Comparison of ENCODE assay signal across 9 cellular contexts in the genomic region with DNA sequence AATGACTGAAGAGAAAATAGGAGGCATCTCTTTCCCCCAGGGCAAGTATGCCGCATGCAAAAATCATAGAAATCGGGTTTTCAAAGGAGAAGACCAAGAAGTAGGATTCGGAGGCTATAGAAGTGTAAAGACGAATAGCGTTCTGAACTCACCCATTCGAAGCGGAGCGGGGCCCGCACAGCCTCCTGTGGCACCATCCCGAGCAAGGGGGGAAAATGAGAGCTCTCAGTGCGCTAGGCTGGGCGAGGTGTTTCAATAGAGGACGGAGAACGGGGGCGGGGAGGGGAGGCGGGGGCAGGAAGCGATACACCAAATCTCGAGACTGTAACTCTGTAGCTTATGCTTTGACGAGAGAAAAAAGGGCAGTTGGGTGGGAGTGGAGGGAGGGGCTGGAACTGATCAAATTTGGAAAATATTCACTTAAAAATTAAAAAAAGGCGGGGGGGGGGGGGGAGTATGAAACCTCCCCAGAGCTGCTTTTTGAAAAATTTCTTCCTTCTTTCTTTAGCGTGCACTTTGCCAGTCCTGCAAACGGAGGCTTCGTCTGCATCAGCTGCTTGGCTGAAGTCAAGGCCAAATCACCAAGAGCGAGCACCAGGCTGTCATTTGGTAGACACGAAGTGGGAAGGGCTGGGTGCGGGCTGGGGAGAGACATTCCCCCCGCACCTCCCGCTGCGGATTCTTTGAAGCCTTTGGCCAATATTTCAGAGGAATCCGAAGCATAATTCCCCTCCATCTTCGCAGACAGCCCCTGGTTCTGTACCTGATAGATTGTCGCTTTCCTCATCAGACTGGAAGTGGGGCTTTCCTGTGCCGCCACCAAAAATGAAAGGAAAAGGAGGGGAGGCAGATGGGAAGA. TPM values are rescaled to one million over a fixed set of nuclear protein-coding genes. Genes with fewer than 3 reads are reported as not detected.
DNase-seq lines count a peak whose midpoint lies in the region; ATAC-seq and TF ChIP-seq lines count a peak whose summit lies in the region.
"Had no signal": no experiment of that assay in that cellular context is flagged by ENCODE, and none has a peak within 500 bp of the region (broad histone marks: within the 10 kb centered on the region; RNA-seq: fewer than 3 reads in every experiment).

No MANE protein-coding gene starts in this region.

- H3K4me1 Mint-ChIP-seq in H9: peaks cover 35 to 42% of the 10 kb centered on the region in 2 experiments
- H3K4me1 Mint-ChIP-seq in effector memory CD8-positive, alpha-beta T cell (ENCODE audit: low read depth in 2 of 2): no peaks in the 10 kb centered on the region

- no peak overlapping the region for H2BK12ac ChIP-seq in H9 (ENCODE audit: insufficient read length, low read depth, low read length)

- H3K27me3 ChIP-seq in H9 (ENCODE audit: insufficient read depth, low read length) (no peaks in the 10 kb centered on the region; the same call in 1 of the 2 replicates), gastrocnemius medialis (no peaks in the 10 kb centered on the region)

- no peak overlapping the region for H4K8ac ChIP-seq in H9 (replicated peaks; ENCODE audit: insufficient read length, low read depth, low read length)

- peak overlapping the region; percentile 39 for H3K4me2 ChIP-seq in H9 (ENCODE audit: insufficient read depth, insufficient read length, low read length)

- no peak overlapping the region for H2AK5ac ChIP-seq in H9 (ENCODE audit: insufficient read length, low read length)

- no peak overlapping the region for H2BK5ac ChIP-seq in H9 (ENCODE audit: insufficient read length, low read length)

- H3K4me3 Mint-ChIP-seq in H9: peak overlapping the region in 1 of 2 experiments; percentile 72
- H3K4me3 Mint-ChIP-seq in effector memory CD8-positive, alpha-beta T cell: peak overlapping the region in 1 of 2 donors; percentile 17
- H3K4me3 Mint-ChIP-seq: stimulated activated naive CD8-positive, alpha-beta T cell treated with anti-CD3 and anti-CD28 coated beads, Interleukin-15, Interleukin-2, amounts not matched to agents 100 ng/mL and 50 ng/mL, for 24 hours had no signal

- ATAC-seq in gastrocnemius medialis (peak; percentile 68 to 73), GM18502 (IDR thresholded peaks at IDR 0.05; ENCODE audit: poor library complexity, unreplicated experiment) (no peak)
- ATAC-seq in effector memory CD8-positive, alpha-beta T cell (replicated peaks): no peak

- H3K4ac ChIP-seq in H9 (ENCODE audit: low read depth, low read length): no peak overlapping the region

- intact Hi-C loops in gastrocnemius medialis (cut with DNase I; ENCODE audit: low total_unique reads): loop anchor here (1.0 to 5.0 kb wide), 4 partner anchors 76 to 445 kb away; no protein-coding TSS in a partner anchor

- H3K27ac ChIP-seq in H9 (ENCODE audit: insufficient read length, low read depth, low read length) (no peak overlapping the region), angular gyrus (ENCODE audit: low read depth, low read length) (peak overlapping the region; percentile 98), gastrocnemius medialis (peak overlapping the region; percentile 86 to 92 (median 88))

- no peaks in the 10 kb centered on the region for H3K79me2 ChIP-seq in H9 (ENCODE audit: insufficient read depth, low read length)

- no CpG with 5 or more reads among the region's 33 CpGs for WGBS in H9 (ENCODE audit: extremely low coverage, insufficient read length, low lambda C conversion rate)

- peaks cover 9% of the 10 kb centered on the region for H3K23me2 ChIP-seq in H9 (ENCODE audit: insufficient read length, low read depth, low read length, poor library complexity, severe bottlenecking)

- peaks cover 23% of the 10 kb centered on the region for H3K27me3 Mint-ChIP-seq in H9 (ENCODE audit: low read depth)
- peaks cover 34 to 40% of the 10 kb centered on the region in 2 donors for H3K27me3 Mint-ChIP-seq in effector memory CD8-positive, alpha-beta T cell

- H3K18ac ChIP-seq in H9 (ENCODE audit: insufficient read length, low read depth, low read length): no peak overlapping the region

- peak; percentile 52 to 79 for TF ChIP-seq POLR2A in gastrocnemius medialis (IDR thresholded peaks at IDR 0.05)

- no peak overlapping the region for H3K27ac Mint-ChIP-seq in H9
- no peak overlapping the region for H3K27ac Mint-ChIP-seq in effector memory CD8-positive, alpha-beta T cell
- H3K27ac Mint-ChIP-seq: stimulated activated naive CD8-positive, alpha-beta T cell treated with anti-CD3 and anti-CD28 coated beads, Interleukin-15, Interleukin-2, amounts not matched to agents 100 ng/mL and 50 ng/mL, for 24 hours had no signal

- no peak overlapping the region for H3K56ac ChIP-seq in H9 (ENCODE audit: insufficient read length, low read depth, low read length)

- no peaks in the 10 kb centered on the region for H4K20me1 ChIP-seq in H9 (ENCODE audit: control insufficient read depth, insufficient read depth, insufficient read length)

- peaks cover 2% of the 10 kb centered on the region; the same call in 1 of the 2 replicates for H3K4me1 ChIP-seq in H9 (ENCODE audit: insufficient read depth, low read length)
- peaks cover 9% of the 10 kb centered on the region in 2 donors for H3K4me1 ChIP-seq in gastrocnemius medialis

- DNase-seq in H9: peak; percentile 67
- DNase-seq in gastrocnemius medialis: peak; percentile 62 to 71
- DNase-seq in effector memory CD8-positive, alpha-beta T cell: no peak
- no peak for DNase-seq in amniotic stem cell (lab: John Stamatoyannopoulos, UW)
- no peak for DNase-seq in hepatic stellate cell (ENCODE audit: low spot score)

- no peak overlapping the region for H2BK15ac ChIP-seq in H9 (ENCODE audit: low read depth, low read length)

- in situ Hi-C loops in gastrocnemius medialis (cut with MboI; ENCODE audit: low sequenced_read_pairs in 4 of 4): loop anchor here (10.0 to 25.0 kb wide), 4 partner anchors 104 to 446 kb away; no protein-coding TSS in a partner anchor

- H3K9me3 Mint-ChIP-seq in H9: no peaks in the 10 kb centered on the region
- H3K9me3 Mint-ChIP-seq in effector memory CD8-positive, alpha-beta T cell: no peaks in the 10 kb centered on the region
- H3K9me3 Mint-ChIP-seq: stimulated activated naive CD8-positive, alpha-beta T cell treated with anti-CD3 and anti-CD28 coated beads, Interleukin-15, Interleukin-2, amounts not matched to agents 100 ng/mL and 50 ng/mL, for 24 hours had no signal

- H3K23ac ChIP-seq in H9 (ENCODE audit: insufficient read length, low read depth, low read length): no peak overlapping the region

- H3K4me3 ChIP-seq in iPS-11a (ENCODE audit: low read depth, low read length) (peak overlapping the region; percentile 34), gastrocnemius medialis (peak overlapping the region; percentile 59 to 65 (median 60))

- no peak overlapping the region for H2BK120ac ChIP-seq in H9 (ENCODE audit: low read depth, low read length, poor library complexity, severe bottlenecking)

- no peaks in the 10 kb centered on the region for H3K9me3 ChIP-seq in H9 (ENCODE audit: control insufficient read depth, low read depth, low read length)
- no peaks in the 10 kb centered on the region for H3K9me3 ChIP-seq in gastrocnemius medialis

- no peaks in the 10 kb centered on the region for H3K36me3 ChIP-seq in gastrocnemius medialis

- no peaks in the 10 kb centered on the region for H3K79me1 ChIP-seq in H9 (ENCODE audit: insufficient read depth, low read depth, low read length, poor library complexity, severe bottlenecking)

- no peak overlapping the region for H2BK20ac ChIP-seq in H9 (ENCODE audit: low read depth, low read length, poor library complexity, severe bottlenecking)

- H2AFZ ChIP-seq in H9 (ENCODE audit: low read length): peak overlapping the region; percentile 71

- no peaks in the 10 kb centered on the region for H3K36me3 Mint-ChIP-seq in H9 (ENCODE audit: insufficient read depth in 1 of 3, low read depth in 3 of 3)
- no peaks in the 10 kb centered on the region for H3K36me3 Mint-ChIP-seq in effector memory CD8-positive, alpha-beta T cell (ENCODE audit: insufficient read depth)

- no peak overlapping the region for H3T11ph ChIP-seq in H9 (ENCODE audit: low read length)

- no peak overlapping the region for H4K91ac ChIP-seq in H9 (ENCODE audit: insufficient read length, low read depth, low read length)

- TF ChIP-seq CTCF in H9 (conservative IDR thresholded peaks at IDR 0.05) (no peak), gastrocnemius medialis (IDR thresholded peaks at IDR 0.05 in 4 of 5, conservative IDR thresholded peaks at IDR 0.05 in 1 of 5) (no peak)

- no peak overlapping the region for H3K9ac ChIP-seq in H9 (ENCODE audit: extremely low read depth, insufficient read length, low read length)

- no peak overlapping the region for H4K5ac ChIP-seq in H9 (ENCODE audit: insufficient read length, low read depth, low read length)

- no peak overlapping the region for H3K14ac ChIP-seq in H9 (ENCODE audit: insufficient read depth, low read length)

RNA-seq across cellular contexts. Expression of gene BLID, which starts 15.6 kb away (rescaled TPM):
- total RNA-seq in H9 (2021) (not detected in 2 replicates), gastrocnemius medialis (under 1 TPM in 1 of 4 donors, not detected in 3; 0.66 TPM)

Comparison
In these comparisons a context has a peak if more than half of its experiments do, and no peak if none do; other contexts are left out.
1. DNase-seq: peak in H9 (single experiment) and gastrocnemius medialis (2 of 2); none in effector memory CD8-positive, alpha-beta T cell (0 of 3), amniotic stem cell (single experiment) and hepatic stellate cell (single experiment).
2. ATAC-seq: peak in gastrocnemius medialis (2 of 2); none in GM18502 (single experiment) and effector memory CD8-positive, alpha-beta T cell (single experiment).